Comparison of ENCODE assay signal across 21 cellular contexts in the genomic region with DNA sequence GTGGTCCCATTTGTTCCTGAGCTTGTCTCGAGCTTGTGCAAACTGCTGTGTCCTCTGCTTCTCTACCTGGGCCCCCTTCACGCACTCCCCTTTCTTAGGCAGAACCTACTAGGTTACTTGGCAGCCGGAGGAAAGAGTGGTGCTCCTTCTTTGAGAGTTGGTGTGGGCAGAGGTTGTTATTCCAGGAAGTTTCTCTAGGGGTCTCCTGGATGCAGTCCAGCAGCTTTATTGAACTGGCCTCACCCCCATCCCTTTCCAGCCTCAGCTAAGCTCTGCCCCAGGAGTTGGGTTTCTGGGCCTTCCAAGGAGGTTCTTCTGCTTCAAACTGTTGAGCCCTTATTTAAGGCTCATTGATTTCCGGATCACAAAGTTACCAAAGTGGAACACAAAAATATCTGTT.
"Had no signal": no experiment of that assay in that cellular context is flagged by ENCODE, and none has a peak within 500 bp of the region (broad histone marks: within the 10 kb centered on the region; RNA-seq: fewer than 3 reads in every experiment).

No MANE protein-coding gene starts in this region.

- H3K36me3 ChIP-seq: ovary had no signal

- ATAC-seq: activated CD4-positive, alpha-beta T cell treated with anti-CD3 and anti-CD28 coated beads for 36 hours; esophagus mucosa; gastroesophageal sphincter; heart right ventricle; left cardiac atrium; naive thymus-derived CD4-positive, alpha-beta T cell; stimulated activated memory B cell treated with anti-CD40 and anti-IgM and Interleukin-4, amounts not matched to agents 10 μg/mL and 1 μg/mL and 100 μg/mL, for 72 hours; upper lobe of right lung had no signal

- H3K4me1 ChIP-seq: upper lobe of right lung had no signal

- H3K27ac ChIP-seq: gastroesophageal sphincter, heart right ventricle, ovary, spleen, thoracic aorta, upper lobe of right lung had no signal

- H3K27ac Mint-ChIP-seq: activated CD4-positive, alpha-beta T cell treated with anti-CD3 and anti-CD28 coated beads for 36 hours; activated naive CD8-positive, alpha-beta T cell; activated T-helper 1 cell treated with anti-CD3 and anti-CD28 coated beads, Interleukin-12 subunit alpha, Interleukin-12 subunit beta, Interleukin-2, Interleukin-4 antibody, amounts not matched to agents 30 ng/mL and 10 ng/mL and 1 ng/mL, durations not matched to agents 14 hours and 24 hours and 36 hours; stimulated activated memory B cell treated with anti-CD40 and anti-IgM and Interleukin-4, amounts not matched to agents 10 μg/mL and 1 μg/mL and 100 μg/mL, for 72 hours; T-helper 1 cell treated with Interleukin-12 subunit alpha and Interleukin-12 subunit beta and Interleukin-4 antibody, amounts not matched to agents 30 μg/mL and 1 μg/mL, for 36 hours had no signal

- H3K9me3 Mint-ChIP-seq: activated T-helper 1 cell treated with anti-CD3 and anti-CD28 coated beads, Interleukin-12 subunit alpha, Interleukin-12 subunit beta, Interleukin-2, Interleukin-4 antibody, amounts not matched to agents 30 ng/mL and 10 ng/mL and 1 ng/mL, durations not matched to agents 14 hours and 24 hours and 36 hours had no signal

- H3K4me1 Mint-ChIP-seq: activated CD4-positive, alpha-beta T cell treated with anti-CD3 and anti-CD28 coated beads for 36 hours; stimulated activated memory B cell treated with anti-CD40 and anti-IgM and Interleukin-4, amounts not matched to agents 10 μg/mL and 1 μg/mL and 100 μg/mL, for 72 hours had no signal

- H3K27me3 Mint-ChIP-seq: activated CD4-positive, alpha-beta T cell treated with anti-CD3 and anti-CD28 coated beads for 36 hours; activated naive CD8-positive, alpha-beta T cell; naive thymus-derived CD4-positive, alpha-beta T cell; stimulated activated memory B cell treated with anti-CD40 and anti-IgM and Interleukin-4, amounts not matched to agents 10 μg/mL and 1 μg/mL and 100 μg/mL, for 72 hours had no signal

- H3K4me3 Mint-ChIP-seq: activated CD4-positive, alpha-beta T cell treated with anti-CD3 and anti-CD28 coated beads for 36 hours; activated naive CD8-positive, alpha-beta T cell; activated T-helper 1 cell treated with anti-CD3 and anti-CD28 coated beads, Interleukin-12 subunit alpha, Interleukin-12 subunit beta, Interleukin-2, Interleukin-4 antibody, amounts not matched to agents 30 ng/mL and 10 ng/mL and 1 ng/mL, durations not matched to agents 14 hours and 24 hours and 36 hours; naive thymus-derived CD4-positive, alpha-beta T cell; stimulated activated memory B cell treated with anti-CD40 and anti-IgM and Interleukin-4, amounts not matched to agents 10 μg/mL and 1 μg/mL and 100 μg/mL, for 72 hours; T-helper 1 cell treated with Interleukin-12 subunit alpha and Interleukin-12 subunit beta and Interleukin-4 antibody, amounts not matched to agents 30 μg/mL and 1 μg/mL, for 36 hours had no signal

- H3K4me3 ChIP-seq: gastroesophageal sphincter, heart right ventricle, ovary, spleen, thoracic aorta, upper lobe of right lung had no signal

- H3K9me3 ChIP-seq: gastroesophageal sphincter, heart right ventricle, ovary, thoracic aorta, upper lobe of right lung had no signal

- DNase-seq: activated CD4-positive, alpha-beta T cell treated with anti-CD3 and anti-CD28 coated beads for 36 hours; activated CD4-positive, alpha-beta T cell treated with anti-CD3 and anti-CD28 coated beads, Interleukin-2, amount 50 U/mL, for 48 hours; activated gamma-delta T cell treated with Interleukin-2 at 50 U/mL for 16 hours; activated T-cell treated with anti-CD3 and anti-CD28 coated beads for 4 hours; cerebellar nuclear complex; cortex of kidney; heart right ventricle; left cardiac atrium; mesenchymal stem cell; naive thymus-derived CD4-positive, alpha-beta T cell; ovary; spleen; stimulated activated CD4-positive, alpha-beta T cell treated with anti-CD3 and anti-CD28 coated beads, Interleukin-4, amount 100 ng/mL, for 4 hours; upper lobe of right lung had no signal

- H3K27me3 ChIP-seq: gastroesophageal sphincter, heart right ventricle, ovary, spleen, upper lobe of right lung had no signal
